In genomic region chr5:172730222-172730621, GRCh38 we compare ENCODE assay signal across 17 cellular contexts.
"Had no signal": no experiment of that assay in that cellular context is flagged by ENCODE, and none has a peak within 500 bp of the region (broad histone marks: within the 10 kb centered on the region; RNA-seq: fewer than 3 reads in every experiment).

No MANE protein-coding gene starts in this region.

- H3K36me3 ChIP-seq: esophagus muscularis mucosa, gastrocnemius medialis, heart right ventricle, neutrophil, right atrium auricular region, stomach, thyroid gland, upper lobe of left lung, uterus had no signal

- FAIRE-seq: colon had no signal

- H3K4me3 ChIP-seq: esophagus muscularis mucosa, gastrocnemius medialis, heart right ventricle, right atrium auricular region, stomach, thyroid gland, upper lobe of left lung, uterus had no signal

- H3K27ac ChIP-seq: gastrocnemius medialis, heart right ventricle, neutrophil, right atrium auricular region, thyroid gland, upper lobe of left lung, uterus had no signal

- DNase-seq: effector memory CD8-positive, alpha-beta T cell; gastrocnemius medialis; heart right ventricle; hypothalamus; kidney glomerular epithelial cell; naive thymus-derived CD4-positive, alpha-beta T cell; nephron progenitor cell; stimulated activated CD4-positive, alpha-beta T cell treated with anti-CD3 and anti-CD28 coated beads, Interleukin-4, amount 100 ng/mL, for 24 hours; stimulated activated naive CD4-positive, alpha-beta T cell; stomach; thyroid gland; uterus had no signal

- ATAC-seq: effector memory CD8-positive, alpha-beta T cell; gastrocnemius medialis; heart right ventricle; naive thymus-derived CD4-positive, alpha-beta T cell had no signal

- H3K27me3 ChIP-seq: esophagus muscularis mucosa, gastrocnemius medialis, heart right ventricle, right atrium auricular region, stomach, thyroid gland, upper lobe of left lung, uterus had no signal

- H3K9me3 ChIP-seq: esophagus muscularis mucosa, gastrocnemius medialis, heart right ventricle, neutrophil, right atrium auricular region, stomach, thyroid gland, upper lobe of left lung, uterus had no signal
